In genomic region chr3:48989796-48990635, GRCh38 we compare ENCODE assay signal across 8 cellular contexts. TPM values are rescaled to one million over a fixed set of nuclear protein-coding genes. Genes with fewer than 3 reads are reported as not detected.
DNase-seq lines count a peak whose midpoint lies in the region; ATAC-seq and TF ChIP-seq lines count a peak whose summit lies in the region.

Gene P4HTM, plus strand, starts transcription at chr3:48990241. Its CDS starts 16 bp downstream, at chr3:48990257.

- under 1% methylated on average over 80 of the region's 91 CpGs for WGBS in smooth muscle cell (ENCODE audit: low lambda C conversion rate)

- POLR2A ChIA-PET in HCT116 (lab: Charles Lee), result interaction anchor here (1.2 to 5.1 kb wide), 4 partner anchors 10 to 39 kb away, joined by 3 to 30 read pairs (median 14); partner anchors contain the start of genes IMPDH2, NDUFAF3 and WDR6

- H3K4me2 ChIP-seq in HCT116 (ENCODE audit: low read length), result peak within 1 kb of the TSS; percentile 85
- peak within 1 kb of the TSS; percentile 94 for H3K4me2 ChIP-seq in smooth muscle cell

- H3K27me3 ChIP-seq in HCT116 (ENCODE audit: insufficient read depth, low read length) (no peaks in the 10 kb centered on the region), breast epithelium (no peaks in the 10 kb centered on the region), smooth muscle cell (ENCODE audit: low read depth) (no peaks in the 10 kb centered on the region)

- intact Hi-C loops in HCT116 (cut with micrococcal nuclease) (loop anchor here (1.0 to 2.0 kb wide), 3 partner anchors 31 to 169 kb away; partner anchors contain the start of gene LAMB2), breast epithelium (cut with DNase I; ENCODE audit: low total_unique reads) (no loop called here)

- TF ChIP-seq POLR2A in HCT116 (IDR thresholded peaks at IDR 0.05; ENCODE audit: borderline replicate concordance, extremely low read depth, insufficient read depth, insufficient read length) (peak; percentile 85), breast epithelium (IDR thresholded peaks at IDR 0.05) (peak; percentile 33)

- RAD21 ChIA-PET in HCT116 (lab: Charles Lee; ENCODE audit: low non-redundant PET in 1 of 2, low total read pairs in 2 of 2, uncharacterized antibody in 2 of 2, unreplicated experiment in 2 of 2), result interaction anchor here in 1 of 2 experiments (0.6 kb wide), 1 partner anchor 307 kb away, joined by 3 read pairs; no protein-coding TSS in a partner anchor

- H3K4me3 ChIP-seq in GM08714 (ENCODE audit: low read length) (peak within 1 kb of the TSS; percentile 71), HCT116 (replicated peaks in 1 of 2; ENCODE audit: low read depth in 1 of 2, low read length in 2 of 2) (peak within 1 kb of the TSS; percentile 76 to 80), WI38 (ENCODE audit: low read depth, low read length) (peak within 1 kb of the TSS; percentile 80), breast epithelium (peak within 1 kb of the TSS; percentile 91 to 96 (median 92)), smooth muscle cell (peak within 1 kb of the TSS; percentile 80)

- no TSS peak for BruUV-seq in HCT116 (replicated peaks; lab: Mats Ljungman, UMichigan)

- no peak within 1 kb of the TSS for H2AFZ ChIP-seq in HCT116 (ENCODE audit: low read depth, low read length, poor library complexity, severe bottlenecking)
- peak within 1 kb of the TSS; percentile 92 for H2AFZ ChIP-seq in smooth muscle cell (ENCODE audit: low read depth)

- H3K9me2 ChIP-seq in HCT116 (ENCODE audit: insufficient read depth), result no peaks in the 10 kb centered on the region

- H3K79me2 ChIP-seq in HCT116 (ENCODE audit: insufficient read depth, low read length), result peaks cover 47% of the 10 kb centered on the region
- peaks cover 20% of the 10 kb centered on the region for H3K79me2 ChIP-seq in smooth muscle cell (ENCODE audit: low read depth)

- CTCF ChIA-PET in HCT116 (lab: Charles Lee), result interaction anchor here (0.6 to 3.5 kb wide), 5 partner anchors 17 to 415 kb away, joined by 3 to 42 read pairs (median 3); partner anchors contain the start of genes NDUFAF3 and WDR6

- peaks cover 3% of the 10 kb centered on the region for H3F3A ChIP-seq in smooth muscle cell (ENCODE audit: low read depth)

- H4K20me1 ChIP-seq in HCT116 (ENCODE audit: insufficient read depth) (no peaks in the 10 kb centered on the region), smooth muscle cell (ENCODE audit: low read depth) (no peaks in the 10 kb centered on the region)

- TF ChIP-seq CTCF in HCT116 (IDR thresholded peaks at IDR 0.05 in 2 of 3, conservative IDR thresholded peaks at IDR 0.05 in 1 of 3; ENCODE audit: borderline replicate concordance in 1 of 3, insufficient read depth in 1 of 3, low read depth in 2 of 3, low read length in 2 of 3) (peak; percentile 20 to 24 (median 24); a peak in 3 of 6 replicates), WI38 (IDR thresholded peaks at IDR 0.05; ENCODE audit: low read depth, low read length) (peak; percentile 31), breast epithelium (IDR thresholded peaks at IDR 0.05) (peak in 1 of 3 donors; percentile 23), smooth muscle cell (IDR thresholded peaks at IDR 0.05; ENCODE audit: borderline replicate concordance, insufficient read depth, poor library complexity, severe bottlenecking) (no peak)

- H3K4me1 ChIP-seq in HCT116 (ENCODE audit: control insufficient read depth in 1 of 2, insufficient read depth in 2 of 2, low read length in 2 of 2), result peaks cover 23 to 27% of the 10 kb centered on the region in 2 experiments
- H3K4me1 ChIP-seq in breast epithelium, result peaks cover 5 to 7% of the 10 kb centered on the region in 2 donors
- H3K4me1 ChIP-seq in smooth muscle cell (ENCODE audit: low read depth), result peaks cover 16% of the 10 kb centered on the region

- H3K9ac ChIP-seq in HCT116 (ENCODE audit: low read length), result peak within 1 kb of the TSS; percentile 83
- peak within 1 kb of the TSS; percentile 85 for H3K9ac ChIP-seq in smooth muscle cell (ENCODE audit: low read depth)

- 0 out of 2 replicates have a peak, but pooled peaks have one; percentile 30 for TF ChIP-seq RAD21 in HCT116 (IDR thresholded peaks at IDR 0.05; ENCODE audit: low read depth)

- DNase-seq in HCT116 (ENCODE audit: low read depth, low spot score) (peak; percentile 72), NCI-H146 treated with DMSO at 0.1 percent for 48 hours (lab: John Stamatoyannopoulos, UW; ENCODE audit: unreplicated experiment) (peak; percentile 16), breast epithelium (ENCODE audit: low spot score in 2 of 2) (peak; percentile 76 to 78), iPS-NIHi11 (ENCODE audit: low spot score) (peak; percentile 82), smooth muscle cell (lab: John Stamatoyannopoulos, UW; ENCODE audit: unreplicated experiment) (peak; percentile 72)

- peak within 1 kb of the TSS; percentile 98 for H3K27ac ChIP-seq in HCT116 (ENCODE audit: low read depth, low read length)
- peak within 1 kb of the TSS; percentile 90 to 95 for H3K27ac ChIP-seq in breast epithelium
- H3K27ac ChIP-seq in smooth muscle cell (ENCODE audit: low read depth), result peak within 1 kb of the TSS; percentile 94

- peak; percentile 77 for ATAC-seq in HCT116
- no peak for ATAC-seq in GM19467 (IDR thresholded peaks at IDR 0.05; ENCODE audit: unreplicated experiment)

- H3K9me3 ChIP-seq in HCT116 (ENCODE audit: control insufficient read depth in 1 of 2, insufficient read depth in 1 of 2, low read depth in 1 of 2, low read length in 2 of 2) (no peaks in the 10 kb centered on the region), breast epithelium (no peaks in the 10 kb centered on the region), smooth muscle cell (replicated peaks; ENCODE audit: low read depth) (no peaks in the 10 kb centered on the region)

- H3K36me3 ChIP-seq in HCT116 (ENCODE audit: control insufficient read depth in 1 of 2, insufficient read depth in 2 of 2, low read length in 2 of 2) (peaks cover 0 to 10% of the 10 kb centered on the region in 2 experiments; a peak in 3 of 4 replicates), breast epithelium (no peaks in the 10 kb centered on the region), smooth muscle cell (ENCODE audit: low read depth) (no peaks in the 10 kb centered on the region)

TF ChIP-seq in HCT116, 20 proteins besides CTCF, POLR2A, EP300 and RAD21 (continues in another document):
- TF ChIP-seq MAX (IDR thresholded peaks at IDR 0.05) (no peak), CBX3 (IDR thresholded peaks at IDR 0.05; ENCODE audit: low read depth) (no peak; the same call in 1 of the 2 replicates), REST (IDR thresholded peaks at IDR 0.05; ENCODE audit: low read depth) (no peak), CEBPB (IDR thresholded peaks at IDR 0.05; ENCODE audit: low read depth) (no peak), SIN3A (IDR thresholded peaks at IDR 0.05; ENCODE audit: low read depth) (peak; percentile 83), JUND (IDR thresholded peaks at IDR 0.05) (peak; percentile 80), EGR1 (IDR thresholded peaks at IDR 0.05; ENCODE audit: low read depth) (peak; percentile 98), EZH2 (IDR thresholded peaks at IDR 0.05) (no peak), EZH2phosphoT487 (IDR thresholded peaks at IDR 0.05; ENCODE audit: borderline replicate concordance) (no peak), FOSL1 (IDR thresholded peaks at IDR 0.05; ENCODE audit: low read depth) (peak; percentile 90), ZFX (IDR thresholded peaks at IDR 0.05) (peak; percentile 97), ZBTB33 (IDR thresholded peaks at IDR 0.05; ENCODE audit: extremely low read depth, insufficient replicate concordance, low read length) (no peak)

RNA-seq across cellular contexts. Expression of gene P4HTM, which starts in this region (rescaled TPM):
- total RNA-seq in HCT116 (2021; ENCODE audit: unreplicated experiment) (60.5 TPM), breast epithelium (10 to 100 TPM; 29.9 to 59.7 (median 58.7) TPM), smooth muscle cell (20.3 and 22.7 TPM in 2 replicates)
- polyA plus RNA-seq in HCT116 (2012), result 59.7 and 67.7 TPM in 2 replicates
- polyA plus RNA-seq in smooth muscle cell, result 29.9 and 30.4 TPM in 2 replicates

Comparison
In these comparisons a context has a peak if more than half of its experiments do, and no peak if none do; other contexts are left out.
1. DNase-seq: peak in every context shown above with its lines; median percentile 82 in iPS-NIHi11; 77 in breast epithelium; 72 in HCT116; 72 in smooth muscle cell; 16 in NCI-H146 treated with DMSO at 0.1 percent for 48 hours.